Comparison of ENCODE assay signal across 19 cellular contexts in the genomic region with DNA sequence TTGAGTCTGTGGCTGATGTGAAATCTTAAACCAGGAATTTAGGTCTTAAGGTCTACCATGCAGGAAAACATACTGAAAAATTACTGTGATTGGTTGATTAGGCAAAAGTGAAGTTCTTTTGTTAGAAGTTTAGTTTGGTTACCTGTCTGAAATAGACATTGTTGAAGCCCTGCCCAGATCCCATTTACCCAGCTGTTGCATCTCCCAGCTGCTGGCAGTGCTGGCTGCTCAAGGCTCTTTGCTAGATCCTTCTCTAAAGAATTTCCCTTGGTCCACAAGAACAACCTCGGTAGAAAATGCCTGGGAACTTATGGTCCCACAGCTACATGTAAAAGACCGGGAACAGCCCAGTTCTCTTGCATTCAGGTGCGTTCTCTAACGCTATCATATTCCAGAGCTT.
"Had no signal": no experiment of that assay in that cellular context is flagged by ENCODE, and none has a peak within 500 bp of the region (broad histone marks: within the 10 kb centered on the region; RNA-seq: fewer than 3 reads in every experiment).

No MANE protein-coding gene starts in this region.

- ATAC-seq: foreskin keratinocyte, gastroesophageal sphincter, heart right ventricle, left cardiac atrium, left lung, left ventricle myocardium superior, lower lobe of right lung, mucosa of descending colon had no signal

- H3K4me3 ChIP-seq: coronary artery, dorsolateral prefrontal cortex, esophagus muscularis mucosa, gastroesophageal sphincter, heart right ventricle, left lung, lower lobe of right lung, mucosa of descending colon had no signal

- H3K27ac ChIP-seq: coronary artery, dorsolateral prefrontal cortex, esophagus muscularis mucosa, foreskin keratinocyte, gastroesophageal sphincter, heart right ventricle, left lung, lower lobe of right lung had no signal

- H3K36me3 ChIP-seq: esophagus muscularis mucosa, gastroesophageal sphincter, heart right ventricle, left lung, lower lobe of right lung had no signal

- H3K4me1 ChIP-seq: esophagus muscularis mucosa, gastroesophageal sphincter, heart right ventricle, left lung, lower lobe of right lung had no signal

- H3K27me3 ChIP-seq: esophagus muscularis mucosa, foreskin keratinocyte, gastroesophageal sphincter, left lung had no signal

- DNase-seq: dermis blood vessel endothelial cell; dorsolateral prefrontal cortex; effector CD4-positive, alpha-beta T cell; effector memory CD4-positive, alpha-beta T cell; glutamatergic neuron; head of caudate nucleus; heart right ventricle; hippocampal formation; left cardiac atrium; left lung; left ventricle myocardium superior; lower lobe of right lung; mesenchymal stem cell; mucosa of descending colon; naive B cell had no signal

- H3K9me3 ChIP-seq: esophagus muscularis mucosa, gastroesophageal sphincter, heart right ventricle, left lung, lower lobe of right lung, mucosa of descending colon had no signal
